In genomic region chr1:161131721-161132409, GRCh38 we compare ENCODE assay signal across 7 cellular contexts. TPM values are rescaled to one million over a fixed set of nuclear protein-coding genes. Genes with fewer than 3 reads are reported as not detected.
DNase-seq lines count a peak whose midpoint lies in the region; ATAC-seq and TF ChIP-seq lines count a peak whose summit lies in the region.

No MANE protein-coding gene starts in this region.

- peak overlapping the region; percentile 78 for H3K4me3 ChIP-seq in epithelial cell of esophagus (ENCODE audit: low read length)

- no peak overlapping the region for H3K4me3 Mint-ChIP-seq in nephron progenitor cell

- no peaks in the 10 kb centered on the region for H3K9me3 Mint-ChIP-seq in nephron progenitor cell

- peak overlapping the region; percentile 98 for H3K27ac Mint-ChIP-seq in nephron progenitor cell

- ATAC-seq in HG02678 (IDR thresholded peaks at IDR 0.05; ENCODE audit: unreplicated experiment), result no peak

- TF ChIP-seq CTCF in epithelial cell of esophagus (IDR thresholded peaks at IDR 0.05; ENCODE audit: insufficient read depth, low read depth, low read length, missing control alignments), result no peak
- TF ChIP-seq CTCF in nephron progenitor cell (IDR thresholded peaks at IDR 0.05), result no peak

- H3K36me3 Mint-ChIP-seq in nephron progenitor cell (ENCODE audit: low read depth), result peaks cover 26% of the 10 kb centered on the region

- DNase-seq in GM19238 (ENCODE audit: insufficient read length, low spot score) (peak; percentile 27), NCI-H2227 treated with DMSO at 0.1 percent for 48 hours (lab: John Stamatoyannopoulos, UW) (peak; percentile 19), epithelial cell of esophagus (ENCODE audit: low read depth) (no peak), nephron progenitor cell (peak; percentile 13), HuH-7 (ENCODE audit: low spot score) (no peak), occipital lobe (lab: John Stamatoyannopoulos, UW) (no peak)

- no peaks in the 10 kb centered on the region for H3K27me3 Mint-ChIP-seq in nephron progenitor cell (ENCODE audit: low read depth, poor library complexity)

- peaks cover 69% of the 10 kb centered on the region for H3K4me1 Mint-ChIP-seq in nephron progenitor cell

RNA-seq across cellular contexts. Expression of gene DEDD, which starts 0.6 kb away (rescaled TPM):
- total RNA-seq in occipital lobe, result 26.8 TPM

RNA-seq across cellular contexts. Expression of gene NIT1, which starts 14.0 kb away (rescaled TPM):
- 18.7 TPM for total RNA-seq in occipital lobe

RNA-seq across cellular contexts. Expression of gene PFDN2, which starts 14.0 kb away (rescaled TPM):
- total RNA-seq in occipital lobe, result 33.8 TPM

RNA-seq across cellular contexts. Expression of gene UFC1, which starts 21.9 kb away (rescaled TPM):
- 99.4 TPM for total RNA-seq in occipital lobe

RNA-seq across cellular contexts. Expression of gene USP21, which starts 27.4 kb away (rescaled TPM):
- total RNA-seq in occipital lobe, result 10.6 TPM

Comparison
In these comparisons a context has a peak if more than half of its experiments do, and no peak if none do; other contexts are left out.
1. DNase-seq: peak in GM19238 (single experiment), NCI-H2227 treated with DMSO at 0.1 percent for 48 hours (single experiment) and nephron progenitor cell (single experiment); none in epithelial cell of esophagus (single experiment), HuH-7 (single experiment) and occipital lobe (single experiment).